In the genomic region with DNA sequence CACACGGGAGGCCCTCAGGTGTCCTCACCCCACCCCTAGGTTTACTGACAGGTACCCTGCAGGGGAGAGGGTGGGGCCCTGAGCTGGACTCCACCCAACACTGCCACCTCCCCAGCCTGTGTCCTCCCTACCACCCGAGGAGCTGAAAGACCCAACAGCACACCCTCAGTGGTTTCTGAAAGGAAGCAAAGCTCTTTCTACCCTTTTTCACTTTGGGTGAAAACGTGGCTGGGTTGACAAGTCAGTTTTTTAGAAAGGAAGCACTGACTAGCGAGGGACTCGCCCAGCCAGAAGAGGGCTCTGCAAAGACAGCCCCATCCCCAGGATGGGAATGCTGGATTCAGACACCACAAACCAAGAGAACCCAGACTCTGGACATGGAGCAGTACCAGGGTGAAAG, we compare ENCODE assay signal across 16 cellular contexts. TPM values are rescaled to one million over a fixed set of nuclear protein-coding genes. Genes with fewer than 3 reads are reported as not detected.
A peak's percentile ranks its signal among the peaks of the same experiment; 100 is the strongest.
DNase-seq lines count a peak whose midpoint lies in the region; ATAC-seq, FAIRE-seq and TF ChIP-seq lines count a peak whose summit lies in the region.
"Not testable (repeated sequence)": the region's sequence is repeated elsewhere in the genome, so short reads cannot be mapped to it uniquely, and the experiment has no call there.
"Had no signal": no experiment of that assay in that cellular context is flagged by ENCODE, and none has a peak within 500 bp of the region (broad histone marks: within the 10 kb centered on the region; RNA-seq: fewer than 3 reads in every experiment).

No MANE protein-coding gene starts in this region.

- H3K27ac Mint-ChIP-seq in CD14-positive monocyte, result peak overlapping the region in 6 of 7 donors; percentile 59 to 77 (median 71)
- H3K27ac Mint-ChIP-seq in activated T-cell treated with anti-CD3 and anti-CD28 coated beads, Interleukin-2, amount 50 U/mL, for 24 hours, result peak overlapping the region; percentile 60
- H3K27ac Mint-ChIP-seq in central memory CD8-positive, alpha-beta T cell (ENCODE audit: low read depth), result peak overlapping the region; percentile 100
- H3K27ac Mint-ChIP-seq in stimulated activated effector memory CD8-positive, alpha-beta T cell treated with anti-CD3 and anti-CD28 coated beads, Interleukin-12 subunit alpha, Interleukin-12 subunit beta, amount 100 ng/mL, for 72 hours, result peak overlapping the region; percentile 97

- not testable (repeated sequence) for H3K4me3 ChIP-seq in HEK293 (ENCODE audit: low read depth, low read length); HepG2 (replicated peaks in 1 of 3; ENCODE audit: insufficient read depth in 1 of 3, low read depth in 2 of 3, low read length in 3 of 3)
- H3K4me3 ChIP-seq in OCI-LY7 (ENCODE audit: low read depth, low read length, poor library complexity, severe bottlenecking), result peak overlapping the region; percentile 89

- in situ Hi-C loops in HepG2 (cut with HindIII; ENCODE audit: extremely low pct_ligation_motif_present, low pct_unique_long_range_greater_than_20kb), result not testable (repeated sequence)

- not testable (repeated sequence) for H3K9me3 Mint-ChIP-seq in CD14-positive monocyte; activated T-cell treated with anti-CD3 and anti-CD28 coated beads, Interleukin-2, amount 50 U/mL, for 24 hours; central memory CD8-positive, alpha-beta T cell; stimulated activated effector memory CD8-positive, alpha-beta T cell treated with anti-CD3 and anti-CD28 coated beads, Interleukin-12 subunit alpha, Interleukin-12 subunit beta, amount 100 ng/mL, for 72 hours

- peak; percentile 4 for FAIRE-seq in HepG2 (lab: Jason Lieb, UNC)

- not testable (repeated sequence) for DNase-seq in CD14-positive monocyte (ENCODE audit: low spot score); OCI-LY7 (ENCODE audit: low spot score); activated T-cell treated with anti-CD3 and anti-CD28 coated beads, Interleukin-2, amount 50 U/mL, for 24 hours; central memory CD8-positive, alpha-beta T cell (ENCODE audit: low spot score in 2 of 2); HepG2 (ENCODE audit: low spot score)
- peak in 1 of 2 donors; percentile 58 for DNase-seq in stimulated activated effector memory CD8-positive, alpha-beta T cell treated with anti-CD3 and anti-CD28 coated beads, Interleukin-12 subunit alpha, Interleukin-12 subunit beta, amount 100 ng/mL, for 72 hours (ENCODE audit: low spot score in 2 of 2)

- POLR2A ChIA-PET in HEK293 (lab: Yijun Ruan, JAX); OCI-LY7 (lab: Charles Lee); HepG2 (lab: Yijun Ruan, JAX): not testable (repeated sequence)

- TF ChIP-seq CTCF in CD14-positive monocyte (IDR thresholded peaks at IDR 0.05); HEK293 (tag by site-specific recombination; IDR thresholded peaks at IDR 0.05); OCI-LY7 (conservative IDR thresholded peaks at IDR 0.05; ENCODE audit: low read length); HepG2 (CRISPR knock-in tag; IDR thresholded peaks at IDR 0.05): not testable (repeated sequence)

- not testable (repeated sequence) for H3K9me2 ChIP-seq in OCI-LY7 (ENCODE audit: insufficient read depth, low read length)

- no CpG with 5 or more reads among the region's 5 CpGs for WGBS in HepG2 (ENCODE audit: low lambda C conversion rate)

- H3K79me2 ChIP-seq in OCI-LY7 (ENCODE audit: insufficient read depth, low read depth, low read length); HepG2 (ENCODE audit: insufficient read depth, low read length): not testable (repeated sequence)

- TF ChIP-seq EP300 in HepG2 (IDR thresholded peaks at IDR 0.05; ENCODE audit: low read depth in 2 of 2, low read length in 2 of 2); HepG2 (CRISPR knock-in tag; IDR thresholded peaks at IDR 0.05; ENCODE audit: borderline replicate concordance): not testable (repeated sequence)

- not testable (repeated sequence) for BruUV-seq in OCI-LY7 (replicated peaks; lab: Mats Ljungman, UMichigan); HepG2 (replicated peaks; lab: Mats Ljungman, UMichigan)

- intact Hi-C loops in CD14-positive monocyte (cut with micrococcal nuclease), result loop anchor here in 1 of 2 donors (10.0 kb wide), 1 partner anchor 1588 kb away; the partner anchor contains the start of gene FMR1
- intact Hi-C loops in OCI-LY7 (cut with micrococcal nuclease; ENCODE audit: unreplicated experiment); HepG2 (cut with micrococcal nuclease; ENCODE audit: unreplicated experiment): not testable (repeated sequence)

- not testable (repeated sequence) for H3K4me1 ChIP-seq in HEK293 (ENCODE audit: control insufficient read depth, insufficient read depth, low read length)
- H3K4me1 ChIP-seq in OCI-LY7 (ENCODE audit: insufficient read depth, low read length, poor library complexity, severe bottlenecking) (peaks cover 33% of the 10 kb centered on the region), HepG2 (ENCODE audit: insufficient read depth, low read length) (peaks cover 16% of the 10 kb centered on the region)

- H3K9me3 ChIP-seq in HEK293 (ENCODE audit: control insufficient read depth, insufficient read depth, low read depth, low read length); OCI-LY7 (ENCODE audit: low read length); HepG2 (ENCODE audit: low read length): not testable (repeated sequence)

- not testable (repeated sequence) for H3K27ac ChIP-seq in HEK293 (ENCODE audit: extremely low read depth, low read depth, low read length); OCI-LY7 (ENCODE audit: low read depth, low read length, poor library complexity, severe bottlenecking); HepG2 (ENCODE audit: extremely low read length, insufficient read depth, low read length)

- ATAC-seq in GM19023 (IDR thresholded peaks at IDR 0.05; ENCODE audit: unreplicated experiment), result peak; percentile 11
- not testable (repeated sequence) for ATAC-seq in central memory CD8-positive, alpha-beta T cell (replicated peaks; ENCODE audit: extremely low read depth, poor library complexity, severe bottlenecking); HepG2; stimulated activated effector memory CD8-positive, alpha-beta T cell treated with anti-CD3 and anti-CD28 coated beads, Interleukin-12 subunit alpha, Interleukin-12 subunit beta, amount 100 ng/mL, for 72 hours

- not testable (repeated sequence) for H3K27me3 Mint-ChIP-seq in CD14-positive monocyte (ENCODE audit: low read depth in 3 of 3); activated T-cell treated with anti-CD3 and anti-CD28 coated beads, Interleukin-2, amount 50 U/mL, for 24 hours; central memory CD8-positive, alpha-beta T cell

- peaks cover 36 to 48% of the 10 kb centered on the region in 2 donors for H3K36me3 Mint-ChIP-seq in CD14-positive monocyte
- peaks cover 48% of the 10 kb centered on the region for H3K36me3 Mint-ChIP-seq in activated T-cell treated with anti-CD3 and anti-CD28 coated beads, Interleukin-2, amount 50 U/mL, for 24 hours (ENCODE audit: low read depth)
- peaks cover 72% of the 10 kb centered on the region for H3K36me3 Mint-ChIP-seq in central memory CD8-positive, alpha-beta T cell (ENCODE audit: insufficient read depth)
- peaks cover 10% of the 10 kb centered on the region for H3K36me3 Mint-ChIP-seq in stimulated activated effector memory CD8-positive, alpha-beta T cell treated with anti-CD3 and anti-CD28 coated beads, Interleukin-12 subunit alpha, Interleukin-12 subunit beta, amount 100 ng/mL, for 72 hours

- not testable (repeated sequence) for H3K27me3 ChIP-seq in HepG2 (ENCODE audit: control insufficient read depth in 1 of 2, insufficient read depth in 2 of 2, low read length in 2 of 2)

- TF ChIP-seq RAD21 in HepG2 (CRISPR knock-in tag; IDR thresholded peaks at IDR 0.05), result not testable (repeated sequence)

- CTCF ChIA-PET in HEK293 (lab: Yijun Ruan, JAX), result interaction anchor here (0.6 to 1.9 kb wide), 2 partner anchors 9 kb away, joined by 5 to 7 read pairs; no protein-coding TSS in a partner anchor
- CTCF ChIA-PET in OCI-LY7 (lab: Charles Lee; ENCODE audit: unreplicated experiment); HepG2 (lab: Yijun Ruan, JAX; ENCODE audit: low intra/inter-chr PET ratio, low total read pairs): not testable (repeated sequence)

- TF ChIP-seq POLR2A in HepG2 (IDR thresholded peaks at IDR 0.05; ENCODE audit: insufficient read depth in 1 of 2, low read depth in 2 of 2, low read length in 2 of 2), result not testable (repeated sequence)

- H2AFZ ChIP-seq in OCI-LY7 (ENCODE audit: low read length); HepG2 (ENCODE audit: low read length): not testable (repeated sequence)

- H3K4me3 Mint-ChIP-seq in CD14-positive monocyte, result not testable (repeated sequence)
- H3K4me3 Mint-ChIP-seq in activated T-cell treated with anti-CD3 and anti-CD28 coated beads, Interleukin-2, amount 50 U/mL, for 24 hours, result peak overlapping the region; percentile 8
- H3K4me3 Mint-ChIP-seq in central memory CD8-positive, alpha-beta T cell, result peak overlapping the region; percentile 99
- H3K4me3 Mint-ChIP-seq in stimulated activated effector memory CD8-positive, alpha-beta T cell treated with anti-CD3 and anti-CD28 coated beads, Interleukin-12 subunit alpha, Interleukin-12 subunit beta, amount 100 ng/mL, for 72 hours, result peak overlapping the region; percentile 87

- H3K36me3 ChIP-seq in HEK293 (ENCODE audit: control insufficient read depth in 2 of 2, insufficient read depth in 1 of 2, low read length in 2 of 2) (peaks cover 16 to 50% of the 10 kb centered on the region in 2 experiments; a peak in 2 of 3 replicates), OCI-LY7 (ENCODE audit: insufficient read depth, low read length) (peaks cover 47% of the 10 kb centered on the region)
- not testable (repeated sequence) for H3K36me3 ChIP-seq in HepG2 (replicated peaks in 1 of 2; ENCODE audit: control insufficient read depth in 1 of 2, insufficient read depth in 2 of 2, low read length in 2 of 2)

- H4K20me1 ChIP-seq in OCI-LY7 (ENCODE audit: insufficient read depth, low read length); HepG2 (ENCODE audit: insufficient read depth, low read length): not testable (repeated sequence)

- H3K9ac ChIP-seq in HepG2 (ENCODE audit: insufficient read depth, low read depth, low read length), result not testable (repeated sequence)

- peak overlapping the region; percentile 50 for H3K4me2 ChIP-seq in OCI-LY7 (ENCODE audit: low read length)
- H3K4me2 ChIP-seq in HepG2 (ENCODE audit: low read depth, low read length), result not testable (repeated sequence)

- H3K4me1 Mint-ChIP-seq in CD14-positive monocyte, result peaks cover 15% of the 10 kb centered on the region
- H3K4me1 Mint-ChIP-seq in activated T-cell treated with anti-CD3 and anti-CD28 coated beads, Interleukin-2, amount 50 U/mL, for 24 hours (ENCODE audit: low read depth), result peaks cover 41% of the 10 kb centered on the region
- peaks cover 31% of the 10 kb centered on the region for H3K4me1 Mint-ChIP-seq in central memory CD8-positive, alpha-beta T cell
- H3K4me1 Mint-ChIP-seq in stimulated activated effector memory CD8-positive, alpha-beta T cell treated with anti-CD3 and anti-CD28 coated beads, Interleukin-12 subunit alpha, Interleukin-12 subunit beta, amount 100 ng/mL, for 72 hours, result peaks cover 45% of the 10 kb centered on the region

RNA-seq across cellular contexts. Expression of gene IDS, which starts 2.2 kb away (rescaled TPM):
- polyA plus RNA-seq in CD14-positive monocyte (10 to 100 TPM; 79.5 to 94.3 TPM), HepG2 (2011; rRNA removed) (11.9 and 13.6 TPM in 2 replicates)
- total RNA-seq in OCI-LY7 (2014; rRNA removed; shearing (Covaris generic)), result 25.6 and 44.0 TPM in 2 replicates
- total RNA-seq in OCI-LY7 (2022) (65.8 and 71.7 TPM in 2 replicates), HepG2 (2016; rRNA removed; fragmentation: Illumina TruSeq; extraction: Trizol) (2.2 and 3.4 TPM in 2 replicates)
- 5.6 and 5.8 TPM in 2 replicates for total RNA-seq in HepG2 (2016; cell fraction: cytosol; rRNA removed; fragmentation: Illumina TruSeq; extraction: Trizol; ENCODE audit: low read depth)
- total RNA-seq in HepG2 (2016; cell fraction: insoluble cytoplasmic fraction; rRNA removed; fragmentation: Illumina TruSeq; extraction: Trizol), result 2.3 and 2.7 TPM in 2 replicates
- total RNA-seq in HepG2 (2016; cell fraction: membrane; rRNA removed; fragmentation: Illumina TruSeq; extraction: Trizol), result 9.5 and 10.0 TPM in 2 replicates
- total RNA-seq in HepG2 (2016; cell fraction: nucleus; rRNA removed; fragmentation: Illumina TruSeq; extraction: Trizol), result 2.6 TPM in 2 replicates
- 8.0 and 12.1 TPM in 2 replicates for polyA plus RNA-seq in HepG2 (2011; cell fraction: cytosol; rRNA removed)
- polyA plus RNA-seq in HepG2 (2011; cell fraction: nucleus; rRNA removed), result 8.6 and 12.4 TPM in 2 replicates
- polyA plus RNA-seq in HepG2 (2012), result 6.3 and 8.7 TPM in 2 replicates
- polyA plus RNA-seq in HepG2 (2016; cell fraction: cytosol; fragmentation: Illumina TruSeq; extraction: Trizol; ENCODE audit: low read depth), result 9.2 and 10.7 TPM in 2 replicates
- 3.4 and 3.8 TPM in 2 replicates for polyA plus RNA-seq in HepG2 (2016; cell fraction: insoluble cytoplasmic fraction; fragmentation: Illumina TruSeq; extraction: Trizol; ENCODE audit: low read depth)
- 11.7 and 11.9 TPM in 2 replicates for polyA plus RNA-seq in HepG2 (2016; cell fraction: membrane; fragmentation: Illumina TruSeq; extraction: Trizol; ENCODE audit: low read depth)
- 2.3 and 2.6 TPM in 2 replicates for polyA plus RNA-seq in HepG2 (2016; cell fraction: nucleus; fragmentation: Illumina TruSeq; extraction: Trizol; ENCODE audit: insufficient read depth, low read depth)
- polyA minus RNA-seq in HepG2 (2011; rRNA and poly(A)+ RNA removed; ENCODE audit: low replicate concordance), result 14.2 and 23.0 TPM in 2 replicates
- polyA minus RNA-seq in HepG2 (2011; cell fraction: cytosol; rRNA and poly(A)+ RNA removed), result 6.9 and 10.3 TPM in 2 replicates
- 6.2 and 9.2 TPM in 2 replicates for polyA minus RNA-seq in HepG2 (2011; cell fraction: nucleus; rRNA and poly(A)+ RNA removed)

RNA-seq across cellular contexts. Expression of gene EOLA1, which starts 37.9 kb away (rescaled TPM):
- polyA plus RNA-seq in CD14-positive monocyte (10 to 100 TPM; 15.5 to 20.7 TPM), HepG2 (2011; rRNA removed) (6.5 and 7.8 TPM in 2 replicates)
- total RNA-seq in OCI-LY7 (2014; rRNA removed; shearing (Covaris generic)), result 13.0 and 19.2 TPM in 2 replicates
- total RNA-seq in OCI-LY7 (2022) (21.2 and 22.9 TPM in 2 replicates), HepG2 (2016; rRNA removed; fragmentation: Illumina TruSeq; extraction: Trizol) (8.9 and 9.6 TPM in 2 replicates)
- total RNA-seq in HepG2 (2016; cell fraction: cytosol; rRNA removed; fragmentation: Illumina TruSeq; extraction: Trizol; ENCODE audit: low read depth), result 3.6 and 5.2 TPM in 2 replicates
- 8.9 and 10.7 TPM in 2 replicates for total RNA-seq in HepG2 (2016; cell fraction: insoluble cytoplasmic fraction; rRNA removed; fragmentation: Illumina TruSeq; extraction: Trizol)
- 5.9 and 7.1 TPM in 2 replicates for total RNA-seq in HepG2 (2016; cell fraction: membrane; rRNA removed; fragmentation: Illumina TruSeq; extraction: Trizol)
- 4.8 and 7.2 TPM in 2 replicates for total RNA-seq in HepG2 (2016; cell fraction: nucleus; rRNA removed; fragmentation: Illumina TruSeq; extraction: Trizol)
- 6.9 and 7.2 TPM in 2 replicates for polyA plus RNA-seq in HepG2 (2011; cell fraction: cytosol; rRNA removed)
- 8.6 and 9.2 TPM in 2 replicates for polyA plus RNA-seq in HepG2 (2011; cell fraction: nucleus; rRNA removed)
- 7.2 and 9.2 TPM in 2 replicates for polyA plus RNA-seq in HepG2 (2012)
- polyA plus RNA-seq in HepG2 (2016; cell fraction: cytosol; fragmentation: Illumina TruSeq; extraction: Trizol; ENCODE audit: low read depth), result 3.2 and 3.3 TPM in 2 replicates
- polyA plus RNA-seq in HepG2 (2016; cell fraction: insoluble cytoplasmic fraction; fragmentation: Illumina TruSeq; extraction: Trizol; ENCODE audit: low read depth), result 10.4 and 11.2 TPM in 2 replicates
- polyA plus RNA-seq in HepG2 (2016; cell fraction: membrane; fragmentation: Illumina TruSeq; extraction: Trizol; ENCODE audit: low read depth), result 4.5 and 5.7 TPM in 2 replicates
- 9.0 and 9.1 TPM in 2 replicates for polyA plus RNA-seq in HepG2 (2016; cell fraction: nucleus; fragmentation: Illumina TruSeq; extraction: Trizol; ENCODE audit: insufficient read depth, low read depth)
- 8.5 and 13.4 TPM in 2 replicates for polyA minus RNA-seq in HepG2 (2011; rRNA and poly(A)+ RNA removed; ENCODE audit: low replicate concordance)
- polyA minus RNA-seq in HepG2 (2011; cell fraction: cytosol; rRNA and poly(A)+ RNA removed), result 3.7 and 4.0 TPM in 2 replicates
- polyA minus RNA-seq in HepG2 (2011; cell fraction: nucleus; rRNA and poly(A)+ RNA removed), result 6.4 and 8.7 TPM in 2 replicates

RNA-seq across cellular contexts. Expression of gene HSFX3, which starts 46.8 kb away (rescaled TPM):
- not detected for polyA plus RNA-seq in CD14-positive monocyte
- total RNA-seq in OCI-LY7 (2014; rRNA removed; shearing (Covaris generic)), result not detected in 2 replicates
- not detected in 2 replicates for total RNA-seq in OCI-LY7 (2022)
- not detected in 2 replicates for total RNA-seq in HepG2 (2016; rRNA removed; fragmentation: Illumina TruSeq; extraction: Trizol)
- total RNA-seq in HepG2 (2016; cell fraction: cytosol; rRNA removed; fragmentation: Illumina TruSeq; extraction: Trizol; ENCODE audit: low read depth), result not detected in 2 replicates
- not detected in 2 replicates for total RNA-seq in HepG2 (2016; cell fraction: insoluble cytoplasmic fraction; rRNA removed; fragmentation: Illumina TruSeq; extraction: Trizol)
- not detected in 2 replicates for total RNA-seq in HepG2 (2016; cell fraction: membrane; rRNA removed; fragmentation: Illumina TruSeq; extraction: Trizol)
- total RNA-seq in HepG2 (2016; cell fraction: nucleus; rRNA removed; fragmentation: Illumina TruSeq; extraction: Trizol), result not detected in 2 replicates
- not detected in 2 replicates for polyA plus RNA-seq in HepG2 (2011; rRNA removed)
- not detected in 2 replicates for polyA plus RNA-seq in HepG2 (2011; cell fraction: cytosol; rRNA removed)
- polyA plus RNA-seq in HepG2 (2011; cell fraction: nucleus; rRNA removed), result not detected in 2 replicates
- not detected in 2 replicates for polyA plus RNA-seq in HepG2 (2012)
- polyA plus RNA-seq in HepG2 (2016; cell fraction: cytosol; fragmentation: Illumina TruSeq; extraction: Trizol; ENCODE audit: low read depth), result not detected in 2 replicates
- polyA plus RNA-seq in HepG2 (2016; cell fraction: insoluble cytoplasmic fraction; fragmentation: Illumina TruSeq; extraction: Trizol; ENCODE audit: low read depth), result not detected in 2 replicates
- not detected in 2 replicates for polyA plus RNA-seq in HepG2 (2016; cell fraction: membrane; fragmentation: Illumina TruSeq; extraction: Trizol; ENCODE audit: low read depth)
- not detected in 2 replicates for polyA plus RNA-seq in HepG2 (2016; cell fraction: nucleus; fragmentation: Illumina TruSeq; extraction: Trizol; ENCODE audit: insufficient read depth, low read depth)
- not detected in 2 replicates for polyA minus RNA-seq in HepG2 (2011; rRNA and poly(A)+ RNA removed; ENCODE audit: low replicate concordance)
- not detected in 2 replicates for polyA minus RNA-seq in HepG2 (2011; cell fraction: cytosol; rRNA and poly(A)+ RNA removed)
- polyA minus RNA-seq in HepG2 (2011; cell fraction: nucleus; rRNA and poly(A)+ RNA removed), result not detected in 2 replicates
- total RNA-seq: foreskin keratinocyte, left cardiac atrium, omental fat pad, renal cortical epithelial cell, temporal lobe, uterus had no signal
- polyA plus RNA-seq: esophagus, foreskin keratinocyte, small intestine had no signal
